In genomic region chr10:60187691-60188090, GRCh38 we compare ENCODE assay signal across 1 cellular context.
TF ChIP-seq lines count a peak whose summit lies in the region.

No MANE protein-coding gene starts in this region.

TF ChIP-seq in H1, 55 proteins besides CTCF, POLR2A, EP300 and RAD21 (continued from another document):
- TF ChIP-seq SIN3A (conservative IDR thresholded peaks at IDR 0.05 in 1 of 2, IDR thresholded peaks at IDR 0.05 in 1 of 2; ENCODE audit: low read depth in 1 of 2, low read length in 2 of 2) (no peak), CBX5 (IDR thresholded peaks at IDR 0.05; ENCODE audit: low read depth, low read length) (no peak), SP2 (IDR thresholded peaks at IDR 0.05; ENCODE audit: low read length) (no peak), E2F6 (IDR thresholded peaks at IDR 0.05) (no peak), HDAC2 (IDR thresholded peaks at IDR 0.05; ENCODE audit: borderline replicate concordance in 1 of 2, low read depth in 2 of 2, low read length in 2 of 2) (no peak), GABPA (IDR thresholded peaks at IDR 0.05; ENCODE audit: borderline replicate concordance, insufficient read depth, low read length) (no peak)
- TF ChIP-seq, protein P1, sequence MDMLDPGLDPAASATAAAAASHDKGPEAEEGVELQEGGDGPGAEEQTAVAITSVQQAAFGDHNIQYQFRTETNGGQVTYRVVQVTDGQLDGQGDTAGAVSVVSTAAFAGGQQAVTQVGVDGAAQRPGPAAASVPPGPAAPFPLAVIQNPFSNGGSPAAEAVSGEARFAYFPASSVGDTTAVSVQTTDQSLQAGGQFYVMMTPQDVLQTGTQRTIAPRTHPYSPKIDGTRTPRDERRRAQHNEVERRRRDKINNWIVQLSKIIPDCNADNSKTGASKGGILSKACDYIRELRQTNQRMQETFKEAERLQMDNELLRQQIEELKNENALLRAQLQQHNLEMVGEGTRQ (IDR thresholded peaks at IDR 0.05; ENCODE audit: low read length) = no peak
- TF ChIP-seq, protein P2, sequence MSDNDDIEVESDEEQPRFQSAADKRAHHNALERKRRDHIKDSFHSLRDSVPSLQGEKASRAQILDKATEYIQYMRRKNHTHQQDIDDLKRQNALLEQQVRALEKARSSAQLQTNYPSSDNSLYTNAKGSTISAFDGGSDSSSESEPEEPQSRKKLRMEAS (IDR thresholded peaks at IDR 0.05) = no peak
- TF ChIP-seq, protein P3, sequence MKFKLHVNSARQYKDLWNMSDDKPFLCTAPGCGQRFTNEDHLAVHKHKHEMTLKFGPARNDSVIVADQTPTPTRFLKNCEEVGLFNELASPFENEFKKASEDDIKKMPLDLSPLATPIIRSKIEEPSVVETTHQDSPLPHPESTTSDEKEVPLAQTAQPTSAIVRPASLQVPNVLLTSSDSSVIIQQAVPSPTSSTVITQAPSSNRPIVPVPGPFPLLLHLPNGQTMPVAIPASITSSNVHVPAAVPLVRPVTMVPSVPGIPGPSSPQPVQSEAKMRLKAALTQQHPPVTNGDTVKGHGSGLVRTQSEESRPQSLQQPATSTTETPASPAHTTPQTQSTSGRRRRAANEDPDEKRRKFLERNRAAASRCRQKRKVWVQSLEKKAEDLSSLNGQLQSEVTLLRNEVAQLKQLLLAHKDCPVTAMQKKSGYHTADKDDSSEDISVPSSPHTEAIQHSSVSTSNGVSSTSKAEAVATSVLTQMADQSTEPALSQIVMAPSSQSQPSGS (IDR thresholded peaks at IDR 0.05; ENCODE audit: low read length) = no peak
